Comparison of ENCODE assay signal across 7 cellular contexts in the genomic region with DNA sequence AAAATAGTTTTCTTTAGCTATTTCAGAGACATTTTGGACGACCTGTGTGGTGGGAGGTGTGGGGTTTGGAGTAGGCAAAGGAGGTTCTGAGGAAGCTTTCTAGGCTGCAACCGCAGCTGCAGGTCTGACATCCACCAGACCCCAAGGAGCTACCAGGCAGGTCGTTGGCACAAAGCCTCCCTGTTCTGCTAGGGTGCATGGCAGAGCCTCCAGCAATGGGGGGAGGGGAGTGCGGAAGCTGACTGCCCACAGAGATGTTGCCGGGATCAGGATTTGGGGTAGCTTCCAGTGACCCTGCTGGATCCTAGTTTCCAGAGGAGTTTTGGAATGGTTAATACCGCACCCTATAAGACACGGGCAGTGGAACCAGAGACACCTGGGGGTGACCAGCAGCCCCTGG. TPM values are rescaled to one million over a fixed set of nuclear protein-coding genes. Genes with fewer than 3 reads are reported as not detected.
DNase-seq lines count a peak whose midpoint lies in the region; ATAC-seq, FAIRE-seq and TF ChIP-seq lines count a peak whose summit lies in the region.

No MANE protein-coding gene starts in this region.

- peaks cover 3% of the 10 kb centered on the region for H3K36me3 Mint-ChIP-seq in activated B cell treated with CpG ODN at 0.5 μM for 24 hours (ENCODE audit: low read depth)

- H3K27ac ChIP-seq in HEK293 (ENCODE audit: extremely low read depth, low read depth, low read length) (no peak overlapping the region), right cardiac atrium (ENCODE audit: low read length) (peak overlapping the region; percentile 6), small intestine (ENCODE audit: low read depth in 1 of 2, low read length in 1 of 2) (no peak overlapping the region)

- intact Hi-C loops in activated B cell treated with CpG ODN at 0.5 μM for 24 hours (cut with micrococcal nuclease): no loop called here
- intact Hi-C loops in right cardiac atrium (cut with DNase I): loop anchor here (5.0 to 10.0 kb wide), 4 partner anchors 50 to 80 kb away; no protein-coding TSS in a partner anchor

- peak overlapping the region; percentile 82 for H3K4me3 Mint-ChIP-seq in activated B cell treated with CpG ODN at 0.5 μM for 24 hours

- ATAC-seq in activated B cell treated with CpG ODN at 0.5 μM for 24 hours (ENCODE audit: low read depth): no peak
- ATAC-seq in right cardiac atrium: peak; percentile 19 to 41
- no peak for ATAC-seq in GM18519 (IDR thresholded peaks at IDR 0.05; ENCODE audit: low FRiP score, unreplicated experiment)
- no peak for ATAC-seq in GM21423 (IDR thresholded peaks at IDR 0.05; ENCODE audit: unreplicated experiment)

- H3K27ac Mint-ChIP-seq in activated B cell treated with CpG ODN at 0.5 μM for 24 hours: peak overlapping the region; percentile 53

- no peaks in the 10 kb centered on the region for H3K9me3 Mint-ChIP-seq in activated B cell treated with CpG ODN at 0.5 μM for 24 hours

- H3K9me3 ChIP-seq in HEK293 (ENCODE audit: control insufficient read depth, insufficient read depth, low read depth, low read length) (no peaks in the 10 kb centered on the region), right cardiac atrium (ENCODE audit: control insufficient read depth, low read length) (no peaks in the 10 kb centered on the region), small intestine (ENCODE audit: control insufficient read depth, low read depth) (no peaks in the 10 kb centered on the region)

- no peak for FAIRE-seq in small intestine (lab: Jason Lieb, UNC)

- peaks cover 17% of the 10 kb centered on the region for H3K4me1 Mint-ChIP-seq in activated B cell treated with CpG ODN at 0.5 μM for 24 hours

- CTCF ChIA-PET in HEK293 (lab: Yijun Ruan, JAX): interaction anchor here (0.6 to 2.4 kb wide), 5 partner anchors 19 to 471 kb away, joined by 3 to 10 read pairs (median 4); no protein-coding TSS in a partner anchor
- CTCF ChIA-PET in activated B cell treated with CpG ODN at 0.5 μM for 24 hours (lab: Charles Lee): interaction anchor here (1.0 kb wide), 1 partner anchor 158 kb away, joined by 3 read pairs; no protein-coding TSS in a partner anchor

- H3K4me3 ChIP-seq in HEK293 (ENCODE audit: low read depth, low read length) (peak overlapping the region; percentile 46), right cardiac atrium (ENCODE audit: low read length) (peak overlapping the region; percentile 89), small intestine (ENCODE audit: low read depth in 1 of 2, low read length in 2 of 2) (peak overlapping the region in 1 of 2 donors; percentile 76)

- peaks cover 39% of the 10 kb centered on the region for H3K27me3 Mint-ChIP-seq in activated B cell treated with CpG ODN at 0.5 μM for 24 hours

- 12% methylated on average over 7 of the region's 7 CpGs for WGBS in right cardiac atrium
- WGBS in small intestine, 3 donors: 1 to 6% (median 4%) methylated on average over 7 of the region's 7 CpGs

- no peaks in the 10 kb centered on the region; a peak in 1 of 3 replicates for H3K36me3 ChIP-seq in HEK293 (ENCODE audit: control insufficient read depth in 2 of 2, insufficient read depth in 1 of 2, low read length in 2 of 2)
- no peaks in the 10 kb centered on the region for H3K36me3 ChIP-seq in small intestine (ENCODE audit: control insufficient read depth in 2 of 2, insufficient read depth in 2 of 2, low read length in 2 of 2)

- POLR2A ChIA-PET in HEK293 (lab: Yijun Ruan, JAX): interaction anchor here (1.0 kb wide), 1 partner anchor 48 kb away, joined by 10 read pairs; no protein-coding TSS in a partner anchor
- POLR2A ChIA-PET in activated B cell treated with CpG ODN at 0.5 μM for 24 hours (lab: Charles Lee): interaction anchor here (0.6 to 0.7 kb wide), 3 partner anchors 72 to 879 kb away, joined by 6 to 9 read pairs (median 6); no protein-coding TSS in a partner anchor

- no peak for TF ChIP-seq CTCF in HEK293 (tag by site-specific recombination; IDR thresholded peaks at IDR 0.05)
- no peak for TF ChIP-seq CTCF in activated B cell treated with CpG ODN at 0.5 μM for 24 hours (IDR thresholded peaks at IDR 0.05)

- H3K27me3 ChIP-seq in right cardiac atrium (ENCODE audit: control insufficient read depth, insufficient read depth) (no peaks in the 10 kb centered on the region), small intestine (ENCODE audit: control insufficient read depth in 2 of 2, insufficient read depth in 2 of 2, low read length in 2 of 2) (peaks cover 0 to 3% of the 10 kb centered on the region in 2 donors)

- DNase-seq in activated B cell treated with CpG ODN at 0.5 μM for 24 hours (no peak), right cardiac atrium (peak in 1 of 3 donors; percentile 59), small intestine (peak; percentile 42), RKO (ENCODE audit: low spot score) (no peak)

- no peaks in the 10 kb centered on the region for H3K4me1 ChIP-seq in HEK293 (ENCODE audit: control insufficient read depth, insufficient read depth, low read length)
- H3K4me1 ChIP-seq in right cardiac atrium (ENCODE audit: control insufficient read depth, insufficient read depth, low read length): no peaks in the 10 kb centered on the region
- peaks cover 5 to 6% of the 10 kb centered on the region in 2 donors for H3K4me1 ChIP-seq in small intestine (ENCODE audit: control insufficient read depth in 2 of 2, insufficient read depth in 1 of 2, low read depth in 1 of 2, low read length in 1 of 2)

TF ChIP-seq in HEK293, 187 proteins besides CTCF, POLR2A, EP300 and RAD21:
- TF ChIP-seq ZNF174 (tag by site-specific recombination; IDR thresholded peaks at IDR 0.05) (no peak), ZNF155 (tag by site-specific recombination; IDR thresholded peaks at IDR 0.05) (no peak), ZNF169 (tag by site-specific recombination; IDR thresholded peaks at IDR 0.05) (no peak), ZNF530 (tag by site-specific recombination; IDR thresholded peaks at IDR 0.05; ENCODE audit: low read depth) (no peak), ZNF302 (tag by site-specific recombination; IDR thresholded peaks at IDR 0.05; ENCODE audit: low read depth) (no peak), ZNF776 (tag by site-specific recombination; IDR thresholded peaks at IDR 0.05; ENCODE audit: borderline replicate concordance) (no peak), ZNF132 (tag by site-specific recombination; IDR thresholded peaks at IDR 0.05; ENCODE audit: borderline replicate concordance) (no peak), KLF17 (tag by site-specific recombination; IDR thresholded peaks at IDR 0.05) (no peak), ZNF623 (tag by site-specific recombination; IDR thresholded peaks at IDR 0.05) (no peak), ZNF211 (tag by site-specific recombination; IDR thresholded peaks at IDR 0.05; ENCODE audit: low read depth) (no peak), ZNF114 (tag by site-specific recombination; IDR thresholded peaks at IDR 0.05) (no peak), ZBTB20 (tag by site-specific recombination; IDR thresholded peaks at IDR 0.05) (no peak), ZNF341 (tag by site-specific recombination; IDR thresholded peaks at IDR 0.05; ENCODE audit: low read depth) (no peak), ZNF585B (tag by site-specific recombination; IDR thresholded peaks at IDR 0.05) (no peak), SP3 (tag by site-specific recombination; IDR thresholded peaks at IDR 0.05) (no peak)
- TF ChIP-seq, protein P1, sequence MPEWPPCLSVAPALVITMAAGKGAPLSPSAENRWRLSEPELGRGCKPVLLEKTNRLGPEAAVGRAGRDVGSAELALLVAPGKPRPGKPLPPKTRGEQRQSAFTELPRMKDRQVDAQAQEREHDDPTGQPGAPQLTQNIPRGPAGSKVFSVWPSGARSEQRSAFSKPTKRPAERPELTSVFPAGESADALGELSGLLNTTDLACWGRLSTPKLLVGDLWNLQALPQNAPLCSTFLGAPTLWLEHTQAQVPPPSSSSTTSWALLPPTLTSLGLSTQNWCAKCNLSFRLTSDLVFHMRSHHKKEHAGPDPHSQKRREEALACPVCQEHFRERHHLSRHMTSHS (tag by site-specific recombination; IDR thresholded peaks at IDR 0.05): no peak
- TF ChIP-seq, protein P2, sequence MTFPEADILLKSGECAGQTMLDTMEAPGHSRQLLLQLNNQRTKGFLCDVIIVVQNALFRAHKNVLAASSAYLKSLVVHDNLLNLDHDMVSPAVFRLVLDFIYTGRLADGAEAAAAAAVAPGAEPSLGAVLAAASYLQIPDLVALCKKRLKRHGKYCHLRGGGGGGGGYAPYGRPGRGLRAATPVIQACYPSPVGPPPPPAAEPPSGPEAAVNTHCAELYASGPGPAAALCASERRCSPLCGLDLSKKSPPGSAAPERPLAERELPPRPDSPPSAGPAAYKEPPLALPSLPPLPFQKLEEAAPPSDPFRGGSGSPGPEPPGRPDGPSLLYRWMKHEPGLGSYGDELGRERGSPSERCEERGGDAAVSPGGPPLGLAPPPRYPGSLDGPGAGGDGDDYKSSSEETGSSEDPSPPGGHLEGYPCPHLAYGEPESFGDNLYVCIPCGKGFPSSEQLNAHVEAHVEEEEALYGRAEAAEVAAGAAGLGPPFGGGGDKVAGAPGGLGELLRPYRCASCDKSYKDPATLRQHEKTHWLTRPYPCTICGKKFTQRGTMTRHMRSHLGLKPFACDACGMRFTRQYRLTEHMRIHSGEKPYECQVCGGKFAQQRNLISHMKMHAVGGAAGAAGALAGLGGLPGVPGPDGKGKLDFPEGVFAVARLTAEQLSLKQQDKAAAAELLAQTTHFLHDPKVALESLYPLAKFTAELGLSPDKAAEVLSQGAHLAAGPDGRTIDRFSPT (tag by site-specific recombination; IDR thresholded peaks at IDR 0.05): no peak

RNA-seq across cellular contexts. Expression of gene RAP1GAP2, which starts 58.4 kb away (rescaled TPM):
- total RNA-seq in activated B cell treated with CpG ODN at 0.5 μM for 24 hours (2.5 and 2.6 TPM in 2 replicates), right cardiac atrium (10 to 100 TPM; 35.1 to 62.1 (median 51.3) TPM)
- polyA plus RNA-seq in right cardiac atrium (29.7 TPM), small intestine (10 to 100 TPM in 1 of 3 donors, 1 to 10 TPM in 2; 4.9 to 10.4 (median 6.5) TPM)

Comparison
In these comparisons a context has a peak if more than half of its experiments do, and no peak if none do; other contexts are left out.
1. ATAC-seq: peak in right cardiac atrium (2 of 2); none in activated B cell treated with CpG ODN at 0.5 μM for 24 hours (single experiment), GM18519 (single experiment) and GM21423 (single experiment).